ENCODE assay signal across 19 cellular contexts in genomic region chr4:184802203-184803015, GRCh38. TPM values are rescaled to one million over a fixed set of nuclear protein-coding genes. Genes with fewer than 3 reads are reported as not detected.
DNase-seq lines count a peak whose midpoint lies in the region; ATAC-seq and TF ChIP-seq lines count a peak whose summit lies in the region.
"Had no signal": no experiment of that assay in that cellular context is flagged by ENCODE, and none has a peak within 500 bp of the region (broad histone marks: within the 10 kb centered on the region; RNA-seq: fewer than 3 reads in every experiment).

No MANE protein-coding gene starts in this region.

- H3K4me3 ChIP-seq in left ventricle myocardium inferior = peak overlapping the region; percentile 63
- no peak overlapping the region for H3K4me3 ChIP-seq in retinal pigment epithelial cell (ENCODE audit: low read length)

- peaks cover 55% of the 10 kb centered on the region for H3K36me3 ChIP-seq in left ventricle myocardium inferior

- intact Hi-C loops in left ventricle myocardium inferior (cut with micrococcal nuclease) (no loop called here), cardiac septum (cut with DNase I) (no loop called here)

- ATAC-seq in GM21390 (IDR thresholded peaks at IDR 0.05; ENCODE audit: unreplicated experiment) = no peak
- ATAC-seq: activated CD8-positive, alpha-beta T cell treated with anti-CD3 and anti-CD28 coated beads for 36 hours; HCT116; left ventricle myocardium superior had no signal

- TF ChIP-seq CTCF in left ventricle myocardium inferior (IDR thresholded peaks at IDR 0.05; ENCODE audit: borderline replicate concordance) = no peak
- TF ChIP-seq CTCF in retinal pigment epithelial cell (conservative IDR thresholded peaks at IDR 0.05; ENCODE audit: low read depth, low read length) = no peak

- peaks cover 84% of the 10 kb centered on the region for H3K4me1 ChIP-seq in left ventricle myocardium inferior

- DNase-seq in left ventricle myocardium inferior (no peak), cardiac septum (ENCODE audit: low spot score) (no peak), iris pigment epithelial cell (ENCODE audit: low read depth) (peak; percentile 53), retinal pigment epithelial cell (ENCODE audit: low read depth) (peak; percentile 92), NCI-H146 treated with DMSO at 0.1 percent for 48 hours (lab: John Stamatoyannopoulos, UW; ENCODE audit: unreplicated experiment) (no peak), NCI-H2029 treated with DMSO at 0.1 percent for 48 hours (lab: John Stamatoyannopoulos, UW) (no peak), NCI-H2227 (lab: John Stamatoyannopoulos, UW; ENCODE audit: unreplicated experiment) (no peak)
- DNase-seq: activated CD8-positive, alpha-beta T cell treated with anti-CD3 and anti-CD28 coated beads for 36 hours; amniotic stem cell; hippocampal formation; left ventricle myocardium superior; NCI-H1105 treated with DMSO at 0.1 percent for 48 hours; NCI-H446; nephron progenitor cell; stimulated activated naive CD4-positive, alpha-beta T cell had no signal

- no peaks in the 10 kb centered on the region for H3K9me3 ChIP-seq in left ventricle myocardium inferior (replicated peaks)

- no peaks in the 10 kb centered on the region for H3K27me3 ChIP-seq in left ventricle myocardium inferior (ENCODE audit: low read depth)

- H3K27ac ChIP-seq in left ventricle myocardium inferior (replicated peaks) = peak overlapping the region; percentile 95
- H3K27ac ChIP-seq: 22Rv1, epithelial cell of prostate had no signal

RNA-seq across cellular contexts. Expression of gene ACSL1, which starts 23.4 kb away (rescaled TPM):
- total RNA-seq in left ventricle myocardium inferior (316 TPM), cardiac septum (98.6 TPM)

Comparison
In these comparisons a context has a peak if more than half of its experiments do, and no peak if none do; other contexts are left out.
1. DNase-seq: peak in iris pigment epithelial cell (single experiment) and retinal pigment epithelial cell (single experiment); none in left ventricle myocardium inferior (single experiment), cardiac septum (single experiment), NCI-H146 treated with DMSO at 0.1 percent for 48 hours (single experiment), NCI-H2029 treated with DMSO at 0.1 percent for 48 hours (single experiment) and NCI-H2227 (single experiment).